In the genomic region with DNA sequence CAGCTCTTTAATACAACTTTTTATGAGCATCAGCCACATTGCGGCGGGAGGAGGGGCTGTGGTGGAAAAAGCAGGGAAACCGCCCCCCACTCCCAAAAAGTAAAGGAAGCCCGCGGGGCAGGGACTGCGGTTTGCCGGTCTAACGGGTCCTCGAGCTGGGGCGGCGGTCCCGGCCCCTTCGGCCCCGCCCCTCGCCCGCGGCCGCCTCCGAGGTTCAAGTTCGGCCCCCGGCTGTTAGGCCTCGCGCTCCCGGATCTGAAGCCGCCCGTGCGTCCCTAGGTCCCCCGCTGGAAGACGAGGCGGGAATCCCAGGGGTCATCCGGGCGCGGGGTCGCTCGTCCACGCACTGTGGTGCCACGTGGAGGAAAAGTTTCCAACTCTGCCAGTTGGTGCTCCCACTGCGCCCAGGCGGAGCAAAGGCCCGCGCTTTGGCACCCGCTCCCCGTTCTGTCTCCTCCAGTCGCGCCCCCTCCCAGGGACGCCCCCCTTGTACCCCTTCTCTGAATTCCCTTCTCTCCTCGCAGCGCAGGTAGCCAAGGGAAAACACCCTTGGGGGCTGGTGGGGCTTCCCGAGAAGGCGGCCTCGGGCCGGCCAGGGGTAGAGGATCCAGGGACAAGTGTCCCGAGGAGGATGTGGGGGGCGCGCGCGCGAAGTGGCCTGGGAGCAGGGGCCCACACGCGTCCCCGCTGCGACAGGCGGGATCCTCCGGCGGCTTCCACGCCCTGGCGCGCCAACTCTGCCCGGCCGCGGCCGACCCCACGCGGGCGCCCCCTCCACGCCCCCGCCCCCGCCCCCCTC, we compare ENCODE assay signal across 8 cellular contexts. TPM values are rescaled to one million over a fixed set of nuclear protein-coding genes. Genes with fewer than 3 reads are reported as not detected.
DNase-seq lines count a peak whose midpoint lies in the region; ATAC-seq and TF ChIP-seq lines count a peak whose summit lies in the region.

No MANE protein-coding gene starts in this region.

- H3K36me3 Mint-ChIP-seq in activated T-helper 2 cell treated with anti-CD3 and anti-CD28 coated beads, Interferon-gamma antibody, Interleukin-2, Interleukin-4, amounts not matched to agents 10 μg/mL and 5 μg/mL and 100 μg/mL, durations not matched to agents 14 hours and 24 hours and 36 hours (ENCODE audit: low read depth), result no peaks in the 10 kb centered on the region

- H3K4me1 ChIP-seq in iPS DF 6.9 (ENCODE audit: control insufficient read depth, insufficient read depth, low read length), result no peaks in the 10 kb centered on the region
- peaks cover 10 to 27% of the 10 kb centered on the region in 2 donors for H3K4me1 ChIP-seq in gastrocnemius medialis

- H3K4me3 Mint-ChIP-seq in activated T-helper 2 cell treated with anti-CD3 and anti-CD28 coated beads, Interferon-gamma antibody, Interleukin-2, Interleukin-4, amounts not matched to agents 10 μg/mL and 5 μg/mL and 100 μg/mL, durations not matched to agents 14 hours and 24 hours and 36 hours (ENCODE audit: low read depth), result peak overlapping the region; percentile 64

- H3K4me3 ChIP-seq in iPS DF 6.9 (ENCODE audit: low read length) (peak overlapping the region; percentile 65), gastrocnemius medialis (peak overlapping the region; percentile 62 to 89 (median 78))

- no peaks in the 10 kb centered on the region for H3K9me3 Mint-ChIP-seq in activated T-helper 2 cell treated with anti-CD3 and anti-CD28 coated beads, Interferon-gamma antibody, Interleukin-2, Interleukin-4, amounts not matched to agents 10 μg/mL and 5 μg/mL and 100 μg/mL, durations not matched to agents 14 hours and 24 hours and 36 hours

- peaks cover 24% of the 10 kb centered on the region for H3K27me3 ChIP-seq in iPS DF 6.9 (ENCODE audit: control insufficient read depth, insufficient read depth, low read length)
- H3K27me3 ChIP-seq in gastrocnemius medialis, result no peaks in the 10 kb centered on the region

- H3K27me3 Mint-ChIP-seq in activated T-helper 2 cell treated with anti-CD3 and anti-CD28 coated beads, Interferon-gamma antibody, Interleukin-2, Interleukin-4, amounts not matched to agents 10 μg/mL and 5 μg/mL and 100 μg/mL, durations not matched to agents 14 hours and 24 hours and 36 hours (ENCODE audit: low read depth), result peaks cover 37% of the 10 kb centered on the region

- H3K4me1 Mint-ChIP-seq in activated T-helper 2 cell treated with anti-CD3 and anti-CD28 coated beads, Interferon-gamma antibody, Interleukin-2, Interleukin-4, amounts not matched to agents 10 μg/mL and 5 μg/mL and 100 μg/mL, durations not matched to agents 14 hours and 24 hours and 36 hours (ENCODE audit: low read depth), result peaks cover 6% of the 10 kb centered on the region

- H3K36me3 ChIP-seq in iPS DF 6.9 (ENCODE audit: control insufficient read depth, insufficient read depth, low read length) (no peaks in the 10 kb centered on the region), gastrocnemius medialis (no peaks in the 10 kb centered on the region)

- no peak overlapping the region for H3K27ac ChIP-seq in iPS DF 6.9 (ENCODE audit: low read length)
- peak overlapping the region; percentile 85 to 94 (median 88) for H3K27ac ChIP-seq in gastrocnemius medialis

- no peaks in the 10 kb centered on the region for H3K9me3 ChIP-seq in iPS DF 6.9 (ENCODE audit: control insufficient read depth, insufficient read depth, low read length)
- no peaks in the 10 kb centered on the region for H3K9me3 ChIP-seq in gastrocnemius medialis

- TF ChIP-seq POLR2A in gastrocnemius medialis (IDR thresholded peaks at IDR 0.05), result peak in 1 of 2 donors; percentile 1

- intact Hi-C loops in activated T-helper 2 cell treated with anti-CD3 and anti-CD28 coated beads, Interferon-gamma antibody, Interleukin-2, Interleukin-4, amounts not matched to agents 10 μg/mL and 5 μg/mL and 100 μg/mL, durations not matched to agents 14 hours and 24 hours and 36 hours (cut with micrococcal nuclease), result no loop called here
- intact Hi-C loops in gastrocnemius medialis (cut with DNase I; ENCODE audit: low total_unique reads), result loop anchor here (1.0 to 5.0 kb wide), 5 partner anchors 80 to 230 kb away; no protein-coding TSS in a partner anchor

- in situ Hi-C loops in gastrocnemius medialis (cut with MboI; ENCODE audit: low sequenced_read_pairs in 4 of 4), result no loop called here

- peak; percentile 48 to 78 for DNase-seq in AML-193 (lab: John Stamatoyannopoulos, UW)
- DNase-seq in activated T-helper 2 cell treated with anti-CD3 and anti-CD28 coated beads, Interferon-gamma antibody, Interleukin-2, Interleukin-4, amounts not matched to agents 10 μg/mL and 5 μg/mL and 100 μg/mL, durations not matched to agents 14 hours and 24 hours and 36 hours (ENCODE audit: low spot score), result no peak
- DNase-seq in iPS DF 6.9 (ENCODE audit: low read depth, low spot score), result no peak
- DNase-seq in gastrocnemius medialis, result peak in 1 of 2 donors; percentile 18
- no peak for DNase-seq in NCI-H1694 (lab: John Stamatoyannopoulos, UW)
- DNase-seq in COR-L47 (lab: John Stamatoyannopoulos, UW), result no peak

- H3K27ac Mint-ChIP-seq in activated T-helper 2 cell treated with anti-CD3 and anti-CD28 coated beads, Interferon-gamma antibody, Interleukin-2, Interleukin-4, amounts not matched to agents 10 μg/mL and 5 μg/mL and 100 μg/mL, durations not matched to agents 14 hours and 24 hours and 36 hours, result no peak overlapping the region

- no peak for TF ChIP-seq CTCF in gastrocnemius medialis (IDR thresholded peaks at IDR 0.05 in 4 of 5, conservative IDR thresholded peaks at IDR 0.05 in 1 of 5)

- ATAC-seq in GM18909 (IDR thresholded peaks at IDR 0.05; ENCODE audit: poor library complexity, unreplicated experiment) (peak; percentile 25), HG03342 (IDR thresholded peaks at IDR 0.05; ENCODE audit: unreplicated experiment) (peak; percentile 13), gastrocnemius medialis (peak; percentile 28 to 51)

- WGBS in iPS DF 6.9 (ENCODE audit: insufficient coverage, insufficient read length), result no CpG with 5 or more reads among the region's 78 CpGs

RNA-seq across cellular contexts. Expression of gene AUTS2, which starts 0.8 kb away (rescaled TPM):
- 0.87 and 1.1 TPM in 2 replicates for total RNA-seq in activated T-helper 2 cell treated with anti-CD3 and anti-CD28 coated beads, Interferon-gamma antibody, Interleukin-2, Interleukin-4, amounts not matched to agents 10 μg/mL and 5 μg/mL and 100 μg/mL, durations not matched to agents 14 hours and 24 hours and 36 hours
- 10 to 100 TPM in 2 of 4 donors, 1 to 10 TPM in 2; 2.5 to 16.2 (median 8.5) TPM for total RNA-seq in gastrocnemius medialis

Comparison
In these comparisons a context has a peak if more than half of its experiments do, and no peak if none do; other contexts are left out.
1. DNase-seq: peak in AML-193 (2 of 2); none in activated T-helper 2 cell treated with anti-CD3 and anti-CD28 coated beads, Interferon-gamma antibody, Interleukin-2, Interleukin-4, amounts not matched to agents 10 μg/mL and 5 μg/mL and 100 μg/mL, durations not matched to agents 14 hours and 24 hours and 36 hours (single experiment), iPS DF 6.9 (single experiment), NCI-H1694 (single experiment) and COR-L47 (single experiment).
2. Peak in every context shown above with its lines, with median percentiles within 50 percentile points of each other: ATAC-seq.